Comparison of ENCODE assay signal across 2 cellular contexts in the genomic region with DNA sequence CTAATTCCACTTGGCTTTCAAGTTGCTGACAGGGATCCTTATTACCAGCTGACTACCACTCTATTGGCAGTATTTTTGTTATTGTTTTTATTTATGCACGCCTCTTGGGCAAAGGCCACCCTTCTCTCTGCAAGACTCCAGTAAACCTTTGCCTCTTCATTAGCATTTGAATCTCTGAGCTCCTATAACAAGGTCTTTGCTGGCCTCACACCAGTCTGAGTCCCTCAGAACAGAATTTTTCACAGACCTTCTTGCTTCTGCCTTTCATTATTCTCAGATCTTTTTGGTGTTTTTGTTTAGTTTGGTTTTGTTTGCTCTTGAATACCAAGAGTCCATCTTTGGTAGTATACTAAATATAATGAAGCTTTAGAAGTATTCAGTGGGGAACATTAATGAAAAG.
TF ChIP-seq lines count a peak whose summit lies in the region.

No MANE protein-coding gene starts in this region.

TF ChIP-seq in GM23338, 12 proteins besides CTCF, POLR2A, EP300 and RAD21 (continued from another document):
- TF ChIP-seq, protein P1, sequence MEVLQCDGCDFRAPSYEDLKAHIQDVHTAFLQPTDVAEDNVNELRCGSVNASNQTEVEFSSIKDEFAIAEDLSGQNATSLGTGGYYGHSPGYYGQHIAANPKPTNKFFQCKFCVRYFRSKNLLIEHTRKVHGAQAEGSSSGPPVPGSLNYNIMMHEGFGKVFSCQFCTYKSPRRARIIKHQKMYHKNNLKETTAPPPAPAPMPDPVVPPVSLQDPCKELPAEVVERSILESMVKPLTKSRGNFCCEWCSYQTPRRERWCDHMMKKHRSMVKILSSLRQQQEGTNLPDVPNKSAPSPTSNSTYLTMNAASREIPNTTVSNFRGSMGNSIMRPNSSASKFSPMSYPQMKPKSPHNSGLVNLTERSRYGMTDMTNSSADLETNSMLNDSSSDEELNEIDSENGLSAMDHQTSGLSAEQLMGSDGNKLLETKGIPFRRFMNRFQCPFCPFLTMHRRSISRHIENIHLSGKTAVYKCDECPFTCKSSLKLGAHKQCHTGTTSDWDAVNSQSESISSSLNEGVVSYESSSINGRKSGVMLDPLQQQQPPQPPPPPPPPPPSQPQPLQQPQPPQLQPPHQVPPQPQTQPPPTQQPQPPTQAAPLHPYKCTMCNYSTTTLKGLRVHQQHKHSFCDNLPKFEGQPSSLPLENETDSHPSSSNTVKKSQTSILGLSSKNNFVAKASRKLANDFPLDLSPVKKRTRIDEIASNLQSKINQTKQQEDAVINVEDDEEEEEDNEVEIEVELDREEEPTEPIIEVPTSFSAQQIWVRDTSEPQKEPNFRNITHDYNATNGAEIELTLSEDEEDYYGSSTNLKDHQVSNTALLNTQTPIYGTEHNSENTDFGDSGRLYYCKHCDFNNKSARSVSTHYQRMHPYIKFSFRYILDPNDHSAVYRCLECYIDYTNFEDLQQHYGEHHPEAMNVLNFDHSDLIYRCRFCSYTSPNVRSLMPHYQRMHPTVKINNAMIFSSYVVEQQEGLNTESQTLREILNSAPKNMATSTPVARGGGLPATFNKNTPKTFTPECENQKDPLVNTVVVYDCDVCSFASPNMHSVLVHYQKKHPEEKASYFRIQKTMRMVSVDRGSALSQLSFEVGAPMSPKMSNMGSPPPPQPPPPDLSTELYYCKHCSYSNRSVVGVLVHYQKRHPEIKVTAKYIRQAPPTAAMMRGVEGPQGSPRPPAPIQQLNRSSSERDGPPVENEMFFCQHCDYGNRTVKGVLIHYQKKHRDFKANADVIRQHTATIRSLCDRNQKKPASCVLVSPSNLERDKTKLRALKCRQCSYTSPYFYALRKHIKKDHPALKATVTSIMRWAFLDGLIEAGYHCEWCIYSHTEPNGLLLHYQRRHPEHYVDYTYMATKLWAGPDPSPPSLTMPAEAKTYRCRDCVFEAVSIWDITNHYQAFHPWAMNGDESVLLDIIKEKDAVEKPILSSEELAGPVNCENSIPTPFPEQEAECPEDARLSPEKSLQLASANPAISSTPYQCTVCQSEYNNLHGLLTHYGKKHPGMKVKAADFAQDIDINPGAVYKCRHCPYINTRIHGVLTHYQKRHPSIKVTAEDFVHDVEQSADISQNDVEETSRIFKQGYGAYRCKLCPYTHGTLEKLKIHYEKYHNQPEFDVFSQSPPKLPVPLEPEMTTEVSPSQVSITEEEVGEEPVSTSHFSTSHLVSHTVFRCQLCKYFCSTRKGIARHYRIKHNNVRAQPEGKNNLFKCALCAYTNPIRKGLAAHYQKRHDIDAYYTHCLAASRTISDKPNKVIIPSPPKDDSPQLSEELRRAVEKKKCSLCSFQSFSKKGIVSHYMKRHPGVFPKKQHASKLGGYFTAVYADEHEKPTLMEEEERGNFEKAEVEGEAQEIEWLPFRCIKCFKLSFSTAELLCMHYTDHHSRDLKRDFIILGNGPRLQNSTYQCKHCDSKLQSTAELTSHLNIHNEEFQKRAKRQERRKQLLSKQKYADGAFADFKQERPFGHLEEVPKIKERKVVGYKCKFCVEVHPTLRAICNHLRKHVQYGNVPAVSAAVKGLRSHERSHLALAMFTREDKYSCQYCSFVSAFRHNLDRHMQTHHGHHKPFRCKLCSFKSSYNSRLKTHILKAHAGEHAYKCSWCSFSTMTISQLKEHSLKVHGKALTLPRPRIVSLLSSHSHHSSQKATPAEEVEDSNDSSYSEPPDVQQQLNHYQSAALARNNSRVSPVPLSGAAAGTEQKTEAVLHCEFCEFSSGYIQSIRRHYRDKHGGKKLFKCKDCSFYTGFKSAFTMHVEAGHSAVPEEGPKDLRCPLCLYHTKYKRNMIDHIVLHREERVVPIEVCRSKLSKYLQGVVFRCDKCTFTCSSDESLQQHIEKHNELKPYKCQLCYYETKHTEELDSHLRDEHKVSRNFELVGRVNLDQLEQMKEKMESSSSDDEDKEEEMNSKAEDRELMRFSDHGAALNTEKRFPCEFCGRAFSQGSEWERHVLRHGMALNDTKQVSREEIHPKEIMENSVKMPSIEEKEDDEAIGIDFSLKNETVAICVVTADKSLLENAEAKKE (CRISPR knock-in tag; IDR thresholded peaks at IDR 0.05), result peak; percentile 75; the same call in 1 of the 2 replicates

TF ChIP-seq in WTC11, 78 proteins besides CTCF, POLR2A, EP300 and RAD21 (continued from another document):
- no peak for TF ChIP-seq ZNF396 (CRISPR knock-in tag; IDR thresholded peaks at IDR 0.05; ENCODE audit: borderline replicate concordance)
- no peak for TF ChIP-seq NFYB (CRISPR knock-in tag; conservative IDR thresholded peaks at IDR 0.05; ENCODE audit: low read depth)
- TF ChIP-seq ZNF138 (CRISPR knock-in tag; conservative IDR thresholded peaks at IDR 0.05), result no peak
- no peak for TF ChIP-seq FOXK1 (CRISPR knock-in tag; IDR thresholded peaks at IDR 0.05)
- TF ChIP-seq, protein P2, sequence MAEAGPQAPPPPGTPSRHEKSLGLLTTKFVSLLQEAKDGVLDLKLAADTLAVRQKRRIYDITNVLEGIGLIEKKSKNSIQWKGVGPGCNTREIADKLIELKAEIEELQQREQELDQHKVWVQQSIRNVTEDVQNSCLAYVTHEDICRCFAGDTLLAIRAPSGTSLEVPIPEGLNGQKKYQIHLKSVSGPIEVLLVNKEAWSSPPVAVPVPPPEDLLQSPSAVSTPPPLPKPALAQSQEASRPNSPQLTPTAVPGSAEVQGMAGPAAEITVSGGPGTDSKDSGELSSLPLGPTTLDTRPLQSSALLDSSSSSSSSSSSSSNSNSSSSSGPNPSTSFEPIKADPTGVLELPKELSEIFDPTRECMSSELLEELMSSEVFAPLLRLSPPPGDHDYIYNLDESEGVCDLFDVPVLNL (CRISPR knock-in tag; IDR thresholded peaks at IDR 0.05; ENCODE audit: borderline replicate concordance, low read depth), result no peak
- TF ChIP-seq SMAD3 (CRISPR knock-in tag; IDR thresholded peaks at IDR 0.05; ENCODE audit: borderline replicate concordance), result no peak
- no peak for TF ChIP-seq NFATC4 (CRISPR knock-in tag; IDR thresholded peaks at IDR 0.05)
- TF ChIP-seq ATF1 (CRISPR knock-in tag; IDR thresholded peaks at IDR 0.05), result no peak
- no peak for TF ChIP-seq CDX4 (CRISPR knock-in tag; IDR thresholded peaks at IDR 0.05; ENCODE audit: borderline replicate concordance)
- TF ChIP-seq TCF7 (CRISPR knock-in tag; IDR thresholded peaks at IDR 0.05; ENCODE audit: low read depth), result no peak
